In the genomic region with DNA sequence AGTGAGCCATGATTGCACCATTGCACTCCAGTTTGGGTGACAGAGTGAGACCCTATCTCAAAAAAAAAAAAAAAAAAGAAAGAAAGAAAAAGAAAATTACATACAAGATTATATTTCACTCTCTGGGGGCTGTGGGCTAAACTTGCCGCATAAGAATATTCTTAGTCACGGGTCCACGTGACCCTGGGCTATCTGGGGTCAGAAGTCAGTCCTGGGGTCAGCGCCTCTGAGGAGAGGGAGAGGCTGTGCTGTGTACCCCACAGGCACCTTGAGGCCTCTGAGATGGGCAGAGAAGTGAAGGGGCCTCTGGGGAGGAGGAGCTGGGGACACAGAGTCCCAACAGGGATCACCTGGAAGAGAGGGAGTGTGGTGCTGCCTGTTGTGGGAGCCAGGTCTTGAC, we compare ENCODE assay signal across 1 cellular context.
TF ChIP-seq lines count a peak whose summit lies in the region.

No MANE protein-coding gene starts in this region.

TF ChIP-seq in K562, 482 proteins besides CTCF, POLR2A, EP300 and RAD21:
- TF ChIP-seq ZNF695 (CRISPR knock-in tag; IDR thresholded peaks at IDR 0.05) (no peak), NR2C2 (CRISPR knock-in tag; IDR thresholded peaks at IDR 0.05) (no peak), NR2C2 (tag; IDR thresholded peaks at IDR 0.05) (peak; percentile 60; the same call in 1 of the 2 replicates), DEAF1 (CRISPR knock-in tag; IDR thresholded peaks at IDR 0.05) (no peak), NR2C1 (IDR thresholded peaks at IDR 0.05) (peak; percentile 67), NR2C1 (tag; IDR thresholded peaks at IDR 0.05) (peak; percentile 75), RAD51 (IDR thresholded peaks at IDR 0.05; ENCODE audit: borderline replicate concordance, low read depth) (0 out of 2 replicates have a peak, but pooled peaks have one; percentile 40), BHLHE40 (IDR thresholded peaks at IDR 0.05; ENCODE audit: low read length) (peak; percentile 30; the same call in 1 of the 2 replicates), KDM5B (IDR thresholded peaks at IDR 0.05; ENCODE audit: insufficient replicate concordance, low read depth, low read length) (no peak), USF2 (CRISPR knock-in tag; IDR thresholded peaks at IDR 0.05) (peak; percentile 63), SLC30A9 (CRISPR knock-in tag; IDR thresholded peaks at IDR 0.05) (no peak)
- TF ChIP-seq, protein P1, sequence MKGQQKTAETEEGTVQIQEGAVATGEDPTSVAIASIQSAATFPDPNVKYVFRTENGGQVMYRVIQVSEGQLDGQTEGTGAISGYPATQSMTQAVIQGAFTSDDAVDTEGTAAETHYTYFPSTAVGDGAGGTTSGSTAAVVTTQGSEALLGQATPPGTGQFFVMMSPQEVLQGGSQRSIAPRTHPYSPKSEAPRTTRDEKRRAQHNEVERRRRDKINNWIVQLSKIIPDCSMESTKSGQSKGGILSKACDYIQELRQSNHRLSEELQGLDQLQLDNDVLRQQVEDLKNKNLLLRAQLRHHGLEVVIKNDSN (CRISPR knock-in tag; IDR thresholded peaks at IDR 0.05) = peak; percentile 74
